Comparison of ENCODE assay signal across 20 cellular contexts in the genomic region with DNA sequence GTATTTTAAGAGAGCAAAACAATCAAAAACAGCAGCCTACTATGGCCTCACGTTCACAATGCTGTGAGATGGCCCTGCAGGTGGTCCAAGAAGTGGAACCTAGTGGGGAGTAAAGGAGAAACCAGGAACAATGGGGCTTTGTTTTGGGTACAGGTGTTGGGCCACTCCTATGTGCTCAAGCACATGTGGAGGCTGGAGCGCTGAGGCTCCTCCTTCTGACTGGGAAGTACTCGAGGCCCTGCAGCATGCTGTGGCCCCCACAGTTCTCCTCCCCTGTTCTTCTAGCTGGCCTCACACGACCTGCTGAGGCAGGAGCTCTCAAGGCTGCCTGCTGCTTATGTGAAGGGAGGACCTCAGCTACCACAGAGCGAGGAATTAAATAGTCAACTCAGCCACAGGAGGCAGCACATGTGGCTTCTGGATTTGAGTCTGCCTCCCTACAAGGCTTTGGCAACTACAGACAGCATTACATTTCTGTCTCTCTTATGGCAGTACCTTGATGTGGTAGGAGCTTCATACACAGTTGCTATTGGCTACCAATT.
DNase-seq lines count a peak whose midpoint lies in the region; ATAC-seq, FAIRE-seq and TF ChIP-seq lines count a peak whose summit lies in the region.
"Had no signal": no experiment of that assay in that cellular context is flagged by ENCODE, and none has a peak within 500 bp of the region (broad histone marks: within the 10 kb centered on the region; RNA-seq: fewer than 3 reads in every experiment).

No MANE protein-coding gene starts in this region.

- intact Hi-C loops in HepG2 (cut with micrococcal nuclease; ENCODE audit: unreplicated experiment) (no loop called here), right lobe of liver (cut with DNase I) (no loop called here), transverse colon (cut with DNase I; ENCODE audit: low total_unique reads) (no loop called here)

- FAIRE-seq in HepG2 (lab: Jason Lieb, UNC): no peak

- in situ Hi-C loops in HepG2 (cut with HindIII; ENCODE audit: extremely low pct_ligation_motif_present, low pct_unique_long_range_greater_than_20kb): no loop called here
- in situ Hi-C loops in transverse colon (cut with MboI; ENCODE audit: low pct_ligation_motif_present in 1 of 4, low pct_unique_long_range_greater_than_20kb in 1 of 4, low sequenced_read_pairs in 3 of 4): no loop called here

- no peaks in the 10 kb centered on the region for H3K36me3 Mint-ChIP-seq in activated T-cell treated with anti-CD3 and anti-CD28 coated beads, Interleukin-2, amount 50 U/mL, for 4 hours (ENCODE audit: insufficient read depth)
- H3K36me3 Mint-ChIP-seq: activated naive CD4-positive, alpha-beta T cell treated with anti-CD3 and anti-CD28 coated beads, Interleukin-2, amount 10 ng/mL, durations not matched to agents 7 days and 5 days; mesothelial cell of epicardium had no signal

- CTCF ChIA-PET in HepG2 (lab: Yijun Ruan, JAX; ENCODE audit: low intra/inter-chr PET ratio, low total read pairs): no interaction called here

- TF ChIP-seq POLR2A in HepG2 (IDR thresholded peaks at IDR 0.05; ENCODE audit: insufficient read depth in 1 of 2, low read depth in 2 of 2, low read length in 2 of 2) (no peak), right lobe of liver (IDR thresholded peaks at IDR 0.05) (no peak), transverse colon (IDR thresholded peaks at IDR 0.05) (no peak)

- no peaks in the 10 kb centered on the region for H3K4me1 Mint-ChIP-seq in activated T-cell treated with anti-CD3 and anti-CD28 coated beads, Interleukin-2, amount 50 U/mL, for 4 hours (ENCODE audit: low read depth)
- H3K4me1 Mint-ChIP-seq: activated CD4-positive, alpha-beta T cell treated with anti-CD3 and anti-CD28 coated beads for 36 hours; activated naive CD4-positive, alpha-beta T cell treated with anti-CD3 and anti-CD28 coated beads, Interleukin-2, amount 10 ng/mL, durations not matched to agents 7 days and 5 days had no signal

- H3K9ac ChIP-seq in HepG2 (ENCODE audit: insufficient read depth, low read depth, low read length) (no peak overlapping the region), OCI-LY1 (ENCODE audit: low read length) (no peak overlapping the region)

- no peak for TF ChIP-seq EP300 in HepG2 (IDR thresholded peaks at IDR 0.05; ENCODE audit: low read depth in 2 of 2, low read length in 2 of 2)
- no peak for TF ChIP-seq EP300 in HepG2 (CRISPR knock-in tag; IDR thresholded peaks at IDR 0.05; ENCODE audit: borderline replicate concordance)
- no peak for TF ChIP-seq EP300 in transverse colon (IDR thresholded peaks at IDR 0.05; ENCODE audit: low read depth)

- H3K27me3 ChIP-seq in HepG2 (ENCODE audit: control insufficient read depth in 1 of 2, insufficient read depth in 2 of 2, low read length in 2 of 2) (no peaks in the 10 kb centered on the region), right lobe of liver (no peaks in the 10 kb centered on the region), OCI-LY1 (ENCODE audit: insufficient read depth, low read length) (no peaks in the 10 kb centered on the region), transverse colon (no peaks in the 10 kb centered on the region)
- H3K27me3 ChIP-seq: heart left ventricle, sigmoid colon had no signal

- no peaks in the 10 kb centered on the region for H3K27me3 Mint-ChIP-seq in activated T-cell treated with anti-CD3 and anti-CD28 coated beads, Interleukin-2, amount 50 U/mL, for 4 hours (ENCODE audit: low read depth)
- H3K27me3 Mint-ChIP-seq: activated CD4-positive, alpha-beta T cell treated with anti-CD3 and anti-CD28 coated beads for 36 hours; activated naive CD4-positive, alpha-beta T cell treated with anti-CD3 and anti-CD28 coated beads, Interleukin-2, amount 10 ng/mL, durations not matched to agents 7 days and 5 days had no signal

- H3K36me3 ChIP-seq in HepG2 (replicated peaks in 1 of 2; ENCODE audit: control insufficient read depth in 1 of 2, insufficient read depth in 2 of 2, low read length in 2 of 2): no peaks in the 10 kb centered on the region
- no peaks in the 10 kb centered on the region for H3K36me3 ChIP-seq in right lobe of liver
- no peaks in the 10 kb centered on the region for H3K36me3 ChIP-seq in OCI-LY1 (ENCODE audit: insufficient read depth, low read length)
- no peaks in the 10 kb centered on the region for H3K36me3 ChIP-seq in transverse colon
- H3K36me3 ChIP-seq: HAP-1, heart left ventricle, sigmoid colon, SJCRH30 had no signal

- H3K4me2 ChIP-seq in HepG2 (ENCODE audit: low read depth, low read length) (no peak overlapping the region), OCI-LY1 (ENCODE audit: low read length) (no peak overlapping the region)

- WGBS in HepG2 (ENCODE audit: low lambda C conversion rate): 8% methylated on average over 4 of the region's 5 CpGs
- 17% methylated on average over 4 of the region's 5 CpGs for WGBS in right lobe of liver (ENCODE audit: insufficient coverage, low coverage, low lambda C conversion rate, missing lambda C conversion rate)
- WGBS in transverse colon (ENCODE audit: low coverage in 1 of 2), 2 donors: 31 to 56% methylated on average over 2 to 4 of the region's 5 CpGs

- BruUV-seq in HepG2 (replicated peaks; lab: Mats Ljungman, UMichigan): no TSS peak

- no peak for TF ChIP-seq RAD21 in HepG2 (CRISPR knock-in tag; IDR thresholded peaks at IDR 0.05)

- TF ChIP-seq CTCF in HepG2 (CRISPR knock-in tag; IDR thresholded peaks at IDR 0.05): no peak
- TF ChIP-seq CTCF in right lobe of liver (IDR thresholded peaks at IDR 0.05): no peak
- peak; percentile 32; the same call in 1 of the 2 replicates for TF ChIP-seq CTCF in OCI-LY1 (IDR thresholded peaks at IDR 0.05; ENCODE audit: low read length)
- no peak for TF ChIP-seq CTCF in epithelial cell of esophagus (IDR thresholded peaks at IDR 0.05; ENCODE audit: insufficient read depth, low read depth, low read length, missing control alignments)
- no peak for TF ChIP-seq CTCF in transverse colon (IDR thresholded peaks at IDR 0.05)

- no peaks in the 10 kb centered on the region for H3K9me2 ChIP-seq in OCI-LY1 (ENCODE audit: low read depth, low read length)

- H3K4me3 ChIP-seq in HepG2 (replicated peaks in 1 of 3; ENCODE audit: insufficient read depth in 1 of 3, low read depth in 2 of 3, low read length in 3 of 3) (no peak overlapping the region), right lobe of liver (no peak overlapping the region), OCI-LY1 (ENCODE audit: low read depth, low read length, poor library complexity, severe bottlenecking) (no peak overlapping the region), epithelial cell of esophagus (ENCODE audit: low read length) (no peak overlapping the region), transverse colon (no peak overlapping the region)
- H3K4me3 ChIP-seq: HAP-1, heart left ventricle, sigmoid colon, SJCRH30 had no signal

- no peaks in the 10 kb centered on the region for H3K79me2 ChIP-seq in HepG2 (ENCODE audit: insufficient read depth, low read length)
- H3K79me2 ChIP-seq in OCI-LY1 (ENCODE audit: insufficient read depth, low read length): no peaks in the 10 kb centered on the region

- POLR2A ChIA-PET in HepG2 (lab: Yijun Ruan, JAX): no interaction called here

- no peaks in the 10 kb centered on the region for H3K9me3 Mint-ChIP-seq in activated T-cell treated with anti-CD3 and anti-CD28 coated beads, Interleukin-2, amount 50 U/mL, for 4 hours
- H3K9me3 Mint-ChIP-seq: activated naive CD4-positive, alpha-beta T cell treated with anti-CD3 and anti-CD28 coated beads, Interleukin-2, amount 10 ng/mL, durations not matched to agents 7 days and 5 days; mesothelial cell of epicardium had no signal

- no peaks in the 10 kb centered on the region for H3F3A ChIP-seq in OCI-LY1 (ENCODE audit: insufficient read depth, low read length)

- H3K27ac ChIP-seq in HepG2 (ENCODE audit: extremely low read length, insufficient read depth, low read length) (no peak overlapping the region), right lobe of liver (no peak overlapping the region), OCI-LY1 (ENCODE audit: low read depth, low read length, poor library complexity, severe bottlenecking) (no peak overlapping the region), transverse colon (no peak overlapping the region)
- H3K27ac ChIP-seq: heart left ventricle, sigmoid colon, SJCRH30 had no signal

- H4K20me1 ChIP-seq in HepG2 (ENCODE audit: insufficient read depth, low read length) (no peaks in the 10 kb centered on the region), OCI-LY1 (ENCODE audit: insufficient read depth, low read length) (no peaks in the 10 kb centered on the region)

- H3K9me3 ChIP-seq in HepG2 (ENCODE audit: low read length) (no peaks in the 10 kb centered on the region), right lobe of liver (no peaks in the 10 kb centered on the region), OCI-LY1 (ENCODE audit: low read length) (no peaks in the 10 kb centered on the region), transverse colon (no peaks in the 10 kb centered on the region)
- H3K9me3 ChIP-seq: HAP-1, heart left ventricle, sigmoid colon, SJCRH30 had no signal

- H3K4me1 ChIP-seq in HepG2 (ENCODE audit: insufficient read depth, low read length): no peaks in the 10 kb centered on the region
- no peaks in the 10 kb centered on the region for H3K4me1 ChIP-seq in right lobe of liver
- peaks cover 11% of the 10 kb centered on the region for H3K4me1 ChIP-seq in OCI-LY1 (ENCODE audit: insufficient read depth, low read length, severe bottlenecking)
- no peaks in the 10 kb centered on the region for H3K4me1 ChIP-seq in transverse colon
- H3K4me1 ChIP-seq: HAP-1, sigmoid colon, SJCRH30 had no signal

- no peak overlapping the region for H2AFZ ChIP-seq in HepG2 (ENCODE audit: low read length)
- no peak overlapping the region for H2AFZ ChIP-seq in OCI-LY1 (ENCODE audit: low read length)

- no peak overlapping the region for H3K4me3 Mint-ChIP-seq in activated T-cell treated with anti-CD3 and anti-CD28 coated beads, Interleukin-2, amount 50 U/mL, for 4 hours
- H3K4me3 Mint-ChIP-seq: activated CD4-positive, alpha-beta T cell treated with anti-CD3 and anti-CD28 coated beads for 36 hours; activated naive CD4-positive, alpha-beta T cell treated with anti-CD3 and anti-CD28 coated beads, Interleukin-2, amount 10 ng/mL, durations not matched to agents 7 days and 5 days; mesothelial cell of epicardium had no signal

- ATAC-seq in HepG2 (peak; percentile 50; the same call in 2 of the 3 replicates), right lobe of liver (no peak)
- no peak for ATAC-seq in activated T-cell treated with anti-CD3 and anti-CD28 coated beads, Interleukin-2, amount 50 U/mL, for 4 hours
- ATAC-seq: activated CD4-positive, alpha-beta T cell treated with anti-CD3 and anti-CD28 coated beads for 36 hours; heart left ventricle had no signal

- DNase-seq in HepG2 (ENCODE audit: low spot score): no peak
- DNase-seq in right lobe of liver: no peak
- peak; percentile 6 for DNase-seq in epithelial cell of esophagus (ENCODE audit: low read depth)
- DNase-seq in activated T-cell treated with anti-CD3 and anti-CD28 coated beads, Interleukin-2, amount 50 U/mL, for 4 hours: no peak
- DNase-seq in CD1c-positive myeloid dendritic cell (ENCODE audit: extremely low spot score): no peak
- no peak for DNase-seq in transverse colon
- no peak for DNase-seq in kidney tubule cell (ENCODE audit: low spot score)
- DNase-seq: activated CD4-positive, alpha-beta T cell treated with anti-CD3 and anti-CD28 coated beads for 36 hours; activated CD8-positive, alpha-beta memory T cell treated with anti-CD3 and anti-CD28 coated beads, Interleukin-2, amount 50 U/mL, for 4 hours; activated naive CD4-positive, alpha-beta T cell treated with anti-CD3 and anti-CD28 coated beads, Interleukin-2, amount 10 ng/mL, durations not matched to agents 7 days and 5 days; Calu3; heart left ventricle; NCI-H2107; sigmoid colon; SJCRH30; stimulated activated CD4-positive, alpha-beta T cell treated with anti-CD3 and anti-CD28 coated beads, Interleukin-2, amount 100 ng/mL, for 24 hours; T1000 had no signal
